In the genomic region with DNA sequence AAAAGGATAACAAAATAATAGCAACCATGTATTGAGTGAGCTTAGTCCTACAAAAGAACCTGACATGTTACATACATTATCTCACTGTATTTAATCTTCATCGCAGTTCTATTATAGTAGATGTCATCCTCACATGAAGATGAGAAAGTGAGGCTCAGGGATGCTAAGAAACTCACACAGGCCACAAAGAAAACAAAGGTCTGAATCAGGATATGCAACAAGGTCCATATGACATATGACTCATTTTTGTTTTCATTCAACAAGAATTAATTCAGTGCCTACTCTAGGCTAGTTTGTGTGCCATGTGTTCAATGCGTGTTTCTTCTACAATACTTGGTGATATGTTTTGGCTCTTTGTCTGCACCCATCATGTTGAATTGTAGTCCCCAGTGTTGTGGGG, we compare ENCODE assay signal across 17 cellular contexts.
"Had no signal": no experiment of that assay in that cellular context is flagged by ENCODE, and none has a peak within 500 bp of the region (broad histone marks: within the 10 kb centered on the region; RNA-seq: fewer than 3 reads in every experiment).

No MANE protein-coding gene starts in this region.

- FAIRE-seq: keratinocyte, pancreas had no signal

- DNase-seq: activated CD4-positive, alpha-beta T cell treated with anti-CD3 and anti-CD28 coated beads for 1 hour; activated CD4-positive, alpha-beta T cell treated with anti-CD3 and anti-CD28 coated beads, Interleukin-2, amount 50 U/mL, for 48 hours; activated effector memory CD4-positive, alpha-beta T cell treated with Interleukin-2 at 50 U/mL for 16 hours; activated T-cell treated with anti-CD3 and anti-CD28 coated beads, Interleukin-2, amount 50 U/mL, for 4 hours; amniotic stem cell; effector memory CD4-positive, alpha-beta T cell; erythroblast; left ventricle myocardium inferior; naive thymus-derived CD8-positive, alpha-beta T cell; pancreas; T-helper 1 cell; T1000; uterus had no signal

- H3K79me2 ChIP-seq: hepatocyte had no signal

- H3K27me3 ChIP-seq: hepatocyte, pancreas, tibial nerve, uterus had no signal

- H3K27ac ChIP-seq: left ventricle myocardium inferior, pancreas, tibial nerve, uterus, VCaP had no signal

- H2AFZ ChIP-seq: hepatocyte had no signal

- H3K36me3 ChIP-seq: left ventricle myocardium inferior, pancreas, tibial nerve, uterus had no signal

- H3K4me3 ChIP-seq: hepatocyte, left ventricle myocardium inferior, pancreas, tibial nerve, uterus had no signal

- H3K9me3 ChIP-seq: left ventricle myocardium inferior, pancreas, tibial nerve, uterus had no signal

- H3K4me1 ChIP-seq: left ventricle myocardium inferior, pancreas, tibial nerve, uterus had no signal
